17 cellular contexts compared by ENCODE assay signal in the genomic region with DNA sequence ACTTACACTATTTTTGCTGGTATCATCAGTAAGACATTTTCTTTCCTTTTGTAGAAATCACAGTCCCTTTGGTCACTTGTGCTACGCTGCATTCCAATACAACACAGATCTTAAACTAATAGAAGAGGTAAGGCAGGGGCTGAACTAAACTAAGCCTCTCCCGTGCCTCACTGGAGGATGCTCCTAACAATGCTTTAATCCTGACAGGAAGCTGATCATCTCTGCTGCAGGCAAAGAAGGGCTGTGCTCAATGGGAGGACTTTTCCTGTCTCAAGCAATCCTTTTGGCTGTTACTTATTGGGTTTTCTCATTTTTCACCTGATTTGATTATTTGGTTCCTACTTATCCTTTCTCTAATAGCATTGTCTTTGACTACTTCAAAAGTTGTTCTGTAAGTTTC.
DNase-seq lines count a peak whose midpoint lies in the region; ATAC-seq and TF ChIP-seq lines count a peak whose summit lies in the region.
"Had no signal": no experiment of that assay in that cellular context is flagged by ENCODE, and none has a peak within 500 bp of the region (broad histone marks: within the 10 kb centered on the region; RNA-seq: fewer than 3 reads in every experiment).

No MANE protein-coding gene starts in this region.

- H4K20me1 ChIP-seq in IMR-90 (ENCODE audit: insufficient read depth, low read length) = no peaks in the 10 kb centered on the region

- H3K4me1 Mint-ChIP-seq in activated naive CD4-positive, alpha-beta T cell treated with anti-CD3 and anti-CD28 coated beads, Interleukin-2, amount 50 U/mL, for 24 hours = peaks cover 70% of the 10 kb centered on the region
- H3K4me1 Mint-ChIP-seq in endothelial cell (ENCODE audit: unreplicated experiment) = peaks cover 44% of the 10 kb centered on the region

- peak overlapping the region; percentile 77 for H3K18ac ChIP-seq in IMR-90 (ENCODE audit: low read depth, low read length)
- no peak overlapping the region for H3K18ac ChIP-seq in neuronal stem cell (ENCODE audit: low read length)

- H3K4me2 ChIP-seq in IMR-90 (ENCODE audit: low read depth, low read length) (no peak overlapping the region), neuronal stem cell (ENCODE audit: insufficient read depth, low read length, poor library complexity, severe bottlenecking) (no peak overlapping the region)

- H3K79me1 ChIP-seq in IMR-90 (ENCODE audit: low read depth in 1 of 2, low read length in 2 of 2) (peaks cover 0 to 11% of the 10 kb centered on the region in 2 experiments; a peak in 2 of 4 replicates), neuronal stem cell (ENCODE audit: low read depth, low read length) (no peaks in the 10 kb centered on the region)

- no peak overlapping the region for H3K56ac ChIP-seq in IMR-90 (ENCODE audit: extremely low read depth, insufficient read depth, low read length)

- no peaks in the 10 kb centered on the region for H3K27me3 Mint-ChIP-seq in activated naive CD4-positive, alpha-beta T cell treated with anti-CD3 and anti-CD28 coated beads, Interleukin-2, amount 50 U/mL, for 24 hours
- peaks cover 1% of the 10 kb centered on the region for H3K27me3 Mint-ChIP-seq in endothelial cell (ENCODE audit: unreplicated experiment)

- no peak overlapping the region for H3K4me3 Mint-ChIP-seq in activated naive CD4-positive, alpha-beta T cell treated with anti-CD3 and anti-CD28 coated beads, Interleukin-2, amount 50 U/mL, for 24 hours
- no peak overlapping the region for H3K4me3 Mint-ChIP-seq in endothelial cell (ENCODE audit: unreplicated experiment)

- H3K23ac ChIP-seq in IMR-90 (ENCODE audit: low read depth, low read length) (peak overlapping the region; percentile 15; the same call in 1 of the 2 replicates), neuronal stem cell (ENCODE audit: low read depth, low read length, poor library complexity) (no peak overlapping the region)

- in situ Hi-C loops in IMR-90 (cut with MboI; ENCODE audit: low sequenced_read_pairs) = no loop called here

- dilution Hi-C loops in IMR-90 (cut with HindIII; ENCODE audit: low sequenced_read_pairs, unreplicated experiment) = no loop called here

- peak overlapping the region; percentile 93 for H2BK20ac ChIP-seq in IMR-90 (ENCODE audit: low read depth, low read length)

- H2AFZ ChIP-seq in IMR-90 (replicated peaks; ENCODE audit: low read length, poor library complexity) (no peak overlapping the region), neuronal stem cell (ENCODE audit: low read length) (no peak overlapping the region)

- H3K27me3 ChIP-seq in IMR-90 (ENCODE audit: control insufficient read depth, insufficient read depth, low read length) (no peaks in the 10 kb centered on the region), neuronal stem cell (ENCODE audit: control insufficient read depth in 3 of 3, insufficient read depth in 3 of 3, low read depth in 1 of 3, low read length in 3 of 3) (no peaks in the 10 kb centered on the region)

- H2BK15ac ChIP-seq in IMR-90 (ENCODE audit: low read depth, low read length) (peak overlapping the region; percentile 89), neuronal stem cell (ENCODE audit: low read length) (no peak overlapping the region)

- CTCF ChIA-PET in IMR-90 (lab: Yijun Ruan, JAX) = no interaction called here

- H2BK120ac ChIP-seq in IMR-90 (ENCODE audit: low read depth, low read length) (peak overlapping the region; percentile 87), neuronal stem cell (ENCODE audit: low read depth, low read length) (no peak overlapping the region)

- H2AK5ac ChIP-seq in IMR-90 (ENCODE audit: low read depth, low read length) = peak overlapping the region; percentile 56
- no peak overlapping the region for H2AK5ac ChIP-seq in neuronal stem cell (ENCODE audit: low read depth, low read length)

- peaks cover 15% of the 10 kb centered on the region for H3K4me1 ChIP-seq in IMR-90 (ENCODE audit: control insufficient read depth, insufficient read depth, low read length)
- no peaks in the 10 kb centered on the region for H3K4me1 ChIP-seq in neuronal stem cell (ENCODE audit: control insufficient read depth in 2 of 2, insufficient read depth in 1 of 2, low read depth in 1 of 2, low read length in 2 of 2)

- ATAC-seq in IMR-90 (ENCODE audit: low read depth) (no peak), HG03039 (IDR thresholded peaks at IDR 0.05; ENCODE audit: unreplicated experiment) (no peak)

- POLR2A ChIA-PET in IMR-90 (lab: Charles Lee; ENCODE audit: unreplicated experiment) = no interaction called here

- TF ChIP-seq CTCF in IMR-90 (conservative IDR thresholded peaks at IDR 0.05; ENCODE audit: low read depth, low read length) (no peak), endothelial cell (IDR thresholded peaks at IDR 0.05; ENCODE audit: unreplicated experiment) (no peak)

- no peak for TF ChIP-seq POLR2A in IMR-90 (IDR thresholded peaks at IDR 0.05; ENCODE audit: low read depth, low read length)

- H2AK9ac ChIP-seq in IMR-90 (replicated peaks; ENCODE audit: low read depth, low read length, poor library complexity) = no peak overlapping the region

- H3K36me3 Mint-ChIP-seq in activated naive CD4-positive, alpha-beta T cell treated with anti-CD3 and anti-CD28 coated beads, Interleukin-2, amount 50 U/mL, for 24 hours = peaks cover 44% of the 10 kb centered on the region
- H3K36me3 Mint-ChIP-seq in endothelial cell (ENCODE audit: low read depth, unreplicated experiment) = no peaks in the 10 kb centered on the region

- H3K4ac ChIP-seq in IMR-90 (ENCODE audit: low read depth, low read length) (peak overlapping the region; percentile 51), neuronal stem cell (ENCODE audit: low read length) (no peak overlapping the region)

- TF ChIP-seq RAD21 in IMR-90 (IDR thresholded peaks at IDR 0.05; ENCODE audit: low read length) = no peak

- peak overlapping the region; percentile 84 for H4K5ac ChIP-seq in IMR-90 (ENCODE audit: low read depth, low read length)

- intact Hi-C loops in IMR-90 (cut with micrococcal nuclease) = loop anchor here (10.0 kb wide), 1 partner anchor 918 kb away; no protein-coding TSS in a partner anchor

- H3K14ac ChIP-seq in IMR-90 (replicated peaks; ENCODE audit: low read depth, low read length) = peak overlapping the region; percentile 80
- no peak overlapping the region for H3K14ac ChIP-seq in neuronal stem cell (ENCODE audit: low read length)

- peak overlapping the region; percentile 72 for H4K91ac ChIP-seq in IMR-90 (ENCODE audit: insufficient read depth, low read depth, low read length)
- no peak overlapping the region for H4K91ac ChIP-seq in neuronal stem cell (ENCODE audit: low read depth, low read length, poor library complexity)

- H3K27ac Mint-ChIP-seq in activated naive CD4-positive, alpha-beta T cell treated with anti-CD3 and anti-CD28 coated beads, Interleukin-2, amount 50 U/mL, for 24 hours = peak overlapping the region; percentile 18
- peak overlapping the region; percentile 65 for H3K27ac Mint-ChIP-seq in endothelial cell (ENCODE audit: unreplicated experiment)

- H3K9me1 ChIP-seq in IMR-90 (ENCODE audit: insufficient read depth, low read length) = peaks cover 8% of the 10 kb centered on the region

- H3K9ac ChIP-seq in IMR-90 (ENCODE audit: low read depth, low read length) (peak overlapping the region; percentile 67; the same call in 1 of the 2 replicates), neuronal stem cell (ENCODE audit: low read depth, low read length, poor library complexity) (no peak overlapping the region)

- H3K36me3 ChIP-seq in IMR-90 (ENCODE audit: control insufficient read depth, insufficient read depth, low read length) (0 out of 2 replicates have a peak, but pooled peaks cover 2% of the 10 kb centered on the region), neuronal stem cell (replicated peaks in 1 of 2; ENCODE audit: control insufficient read depth in 2 of 2, insufficient read depth in 2 of 2, low read length in 2 of 2) (no peaks in the 10 kb centered on the region)

- H3K27ac ChIP-seq in IMR-90 (ENCODE audit: insufficient read depth, low read length) (peak overlapping the region; percentile 97), neuronal stem cell (replicated peaks; ENCODE audit: low read length) (no peak overlapping the region)

- H3K9me3 ChIP-seq in IMR-90 (ENCODE audit: control insufficient read depth, insufficient read depth, low read length) = no peaks in the 10 kb centered on the region
- no peaks in the 10 kb centered on the region for H3K9me3 ChIP-seq in neuronal stem cell (replicated peaks in 1 of 2; ENCODE audit: control insufficient read depth in 2 of 2, insufficient read depth in 1 of 2, low read depth in 1 of 2, low read length in 2 of 2)

- no TSS peak for BruUV-seq in IMR-90 (replicated peaks; lab: Mats Ljungman, UMichigan)

- H3K4me3 ChIP-seq in IMR-90 (ENCODE audit: insufficient read depth, low read depth, low read length) (no peak overlapping the region), neuronal stem cell (ENCODE audit: low read length in 2 of 2) (no peak overlapping the region)

- peak overlapping the region; percentile 74 for H2BK5ac ChIP-seq in IMR-90 (ENCODE audit: low read depth, low read length, poor library complexity, severe bottlenecking)
- no peak overlapping the region for H2BK5ac ChIP-seq in neuronal stem cell (ENCODE audit: low read length)

- WGBS in IMR-90 (ENCODE audit: extremely low coverage in 2 of 2, insufficient read length in 1 of 2), 2 experiments = no CpG with 5 or more reads among the region's 2 CpGs
- no CpG with 5 or more reads among the region's 2 CpGs for WGBS in neuronal stem cell (ENCODE audit: extremely low coverage in 2 of 2, insufficient read length in 2 of 2, insufficient replicate concordance in 1 of 2), 2 donors

- H4K8ac ChIP-seq in IMR-90 (ENCODE audit: low read depth in 2 of 2, low read length in 2 of 2) (peak overlapping the region; percentile 20 to 82), neuronal stem cell (ENCODE audit: low read depth, low read length) (no peak overlapping the region)

- H3K9me3 Mint-ChIP-seq in activated naive CD4-positive, alpha-beta T cell treated with anti-CD3 and anti-CD28 coated beads, Interleukin-2, amount 50 U/mL, for 24 hours = no peaks in the 10 kb centered on the region
- H3K9me3 Mint-ChIP-seq in endothelial cell (ENCODE audit: unreplicated experiment) = no peaks in the 10 kb centered on the region

- no peak for DNase-seq in activated naive CD4-positive, alpha-beta T cell treated with anti-CD3 and anti-CD28 coated beads, Interleukin-2, amount 50 U/mL, for 16 hours
- DNase-seq in IMR-90 = no peak
- peak; percentile 18 for DNase-seq in endothelial cell (ENCODE audit: low spot score)
- peak; percentile 8 for DNase-seq in neuronal stem cell (ENCODE audit: low spot score)
- DNase-seq in stimulated activated CD4-positive, alpha-beta T cell treated with anti-CD3 and anti-CD28 coated beads, Interleukin-2, amount 100 ng/mL, for 48 hours = no peak
- no peak for DNase-seq in middle frontal gyrus (ENCODE audit: extremely low spot score, low spot score)
- DNase-seq: COR-L47, DMS53, H7, Karpas-422, MM.1S, NCI-H1105, NCI-H187, NCI-H774, SHP77 treated with DMSO at 0.1 percent for 48 hours had no signal

- H2BK12ac ChIP-seq in neuronal stem cell (ENCODE audit: low read length) = no peak overlapping the region

TF ChIP-seq in IMR-90, 13 proteins besides CTCF, POLR2A, EP300 and RAD21 (continues in another document):
- TF ChIP-seq RCOR1 (IDR thresholded peaks at IDR 0.05; ENCODE audit: insufficient replicate concordance, low read length) (no peak), FOS (IDR thresholded peaks at IDR 0.05; ENCODE audit: low read depth, low read length) (no peak), BHLHE40 (IDR thresholded peaks at IDR 0.05; ENCODE audit: low read depth, low read length) (no peak), RFX5 (IDR thresholded peaks at IDR 0.05; ENCODE audit: low read depth, low read length) (no peak)

Comparison
In these comparisons a context has a peak if more than half of its experiments do, and no peak if none do; other contexts are left out.
1. DNase-seq: peak in endothelial cell (single experiment) and neuronal stem cell (single experiment); none in activated naive CD4-positive, alpha-beta T cell treated with anti-CD3 and anti-CD28 coated beads, Interleukin-2, amount 50 U/mL, for 16 hours (single experiment), IMR-90 (single experiment), stimulated activated CD4-positive, alpha-beta T cell treated with anti-CD3 and anti-CD28 coated beads, Interleukin-2, amount 100 ng/mL, for 48 hours (0 of 2) and middle frontal gyrus (single experiment).